ENCODE assay signal across 8 cellular contexts in genomic region chr1:245153645-245154428, GRCh38. TPM values are rescaled to one million over a fixed set of nuclear protein-coding genes. Genes with fewer than 3 reads are reported as not detected.
DNase-seq lines count a peak whose midpoint lies in the region; ATAC-seq, FAIRE-seq and TF ChIP-seq lines count a peak whose summit lies in the region.

No MANE protein-coding gene starts in this region.

- FAIRE-seq in GM12878 (lab: Jason Lieb, UNC): no peak

- WGBS in GM12878 (ENCODE audit: insufficient coverage, insufficient replicate concordance, low lambda C conversion rate, missing lambda C conversion rate): 5% methylated on average over 39 of the region's 70 CpGs

- H3K27ac ChIP-seq in GM12878 (ENCODE audit: control insufficient read depth, insufficient read depth): no peak overlapping the region

- no peaks in the 10 kb centered on the region for H3K79me2 ChIP-seq in GM12878 (ENCODE audit: control insufficient read depth, insufficient read depth, low read length)

- no peak; the same call in 2 of the 3 replicates for ATAC-seq in GM12878
- ATAC-seq in stimulated activated naive B cell treated with anti-CD40 and anti-IgM and Interleukin-4, amounts not matched to agents 10 μg/mL and 1 μg/mL and 100 μg/mL, for 72 hours (replicated peaks): no peak
- no peak for ATAC-seq in GM21360 (IDR thresholded peaks at IDR 0.05; ENCODE audit: unreplicated experiment)

- RAD21 ChIA-PET in GM12878 (lab: Charles Lee; ENCODE audit: unreplicated experiment): interaction anchor here (0.9 to 1.7 kb wide), 12 partner anchors 13 to 1295 kb away, joined by 3 to 19 read pairs (median 4); no protein-coding TSS in a partner anchor

- no peaks in the 10 kb centered on the region for H3K36me3 Mint-ChIP-seq in activated CD4-positive, alpha-beta T cell treated with anti-CD3 and anti-CD28 coated beads, Interleukin-2, amount 10 ng/mL, durations not matched to agents 24 days and 14 days (ENCODE audit: low read depth)
- H3K36me3 Mint-ChIP-seq in immature natural killer cell: no peaks in the 10 kb centered on the region
- H3K36me3 Mint-ChIP-seq in stimulated activated naive B cell treated with anti-CD40 and anti-IgM and Interleukin-4, amounts not matched to agents 10 μg/mL and 1 μg/mL and 100 μg/mL, for 72 hours: peaks cover 0 to 2% of the 10 kb centered on the region in 2 donors

- DNase-seq in activated CD4-positive, alpha-beta T cell treated with anti-CD3 and anti-CD28 coated beads, Interleukin-2, amount 10 ng/mL, durations not matched to agents 24 days and 14 days: no peak
- DNase-seq in activated CD4-positive, alpha-beta T cell treated with anti-CD3 and anti-CD28 coated beads, Interleukin-2, amount 50 U/mL, for 1 hour: no peak
- DNase-seq in NCI-H526 treated with DMSO at 0.1 percent for 48 hours (lab: John Stamatoyannopoulos, UW) (peak; percentile 34), GM12878 (ENCODE audit: low read depth, low spot score) (no peak), immature natural killer cell (peak in 1 of 3 donors; percentile 19), NCI-H510A treated with DMSO at 0.1 percent for 48 hours (lab: John Stamatoyannopoulos, UW) (no peak)
- DNase-seq in stimulated activated naive B cell treated with anti-CD40 and anti-IgM and Interleukin-4, amounts not matched to agents 10 μg/mL and 1 μg/mL and 100 μg/mL, for 72 hours: peak; percentile 8

- in situ Hi-C loops in GM12878 (cut with MboI): loop anchor here (5.0 to 10.0 kb wide), 2 partner anchors 848 to 1541 kb away; no protein-coding TSS in a partner anchor

- peak overlapping the region; percentile 80 for H3K4me3 Mint-ChIP-seq in activated CD4-positive, alpha-beta T cell treated with anti-CD3 and anti-CD28 coated beads, Interleukin-2, amount 10 ng/mL, durations not matched to agents 24 days and 14 days
- peak overlapping the region; percentile 84 to 89 (median 86) for H3K4me3 Mint-ChIP-seq in immature natural killer cell
- peak overlapping the region; percentile 86 to 88 for H3K4me3 Mint-ChIP-seq in stimulated activated naive B cell treated with anti-CD40 and anti-IgM and Interleukin-4, amounts not matched to agents 10 μg/mL and 1 μg/mL and 100 μg/mL, for 72 hours

- H4K20me1 ChIP-seq in GM12878 (ENCODE audit: control insufficient read depth, insufficient read depth): no peaks in the 10 kb centered on the region; the same call in 1 of the 2 replicates

- CTCF ChIA-PET in GM12878 (lab: Yijun Ruan, JAX): interaction anchor here (0.6 to 2.9 kb wide), 36 partner anchors 10 to 1544 kb away, joined by 3 to 29 read pairs (median 4); no protein-coding TSS in a partner anchor

- peaks cover 18% of the 10 kb centered on the region for H3K4me1 ChIP-seq in GM12878 (ENCODE audit: control insufficient read depth, insufficient read depth, low read length)

- no peak for TF ChIP-seq RAD21 in GM12878 (IDR thresholded peaks at IDR 0.05; ENCODE audit: insufficient read depth, low read depth, low read length)

- peaks cover 12 to 31% of the 10 kb centered on the region in 2 experiments for H3K27me3 ChIP-seq in GM12878 (replicated peaks in 1 of 2; ENCODE audit: control insufficient read depth in 2 of 2, insufficient read depth in 2 of 2, low read length in 1 of 2)

- TF ChIP-seq CTCF in GM12878 (IDR thresholded peaks at IDR 0.05 in 2 of 3, conservative IDR thresholded peaks at IDR 0.05 in 1 of 3; ENCODE audit: control insufficient read depth in 2 of 3, extremely low read depth in 1 of 3, insufficient read depth in 1 of 3, low read depth in 3 of 3, low read length in 3 of 3): no peak

- intact Hi-C loops in activated CD4-positive, alpha-beta T cell treated with anti-CD3 and anti-CD28 coated beads, Interleukin-2, amount 10 ng/mL, durations not matched to agents 24 days and 14 days (cut with micrococcal nuclease): loop anchor here (1.0 to 10.0 kb wide), 9 partner anchors 319 to 1899 kb away; partner anchors contain the start of genes CEP170, COX20, DESI2 and SDCCAG8
- intact Hi-C loops in GM12878 (cut with micrococcal nuclease; ENCODE audit: unreplicated experiment): loop anchor here (1.0 to 10.0 kb wide), 9 partner anchors 121 to 1601 kb away; no protein-coding TSS in a partner anchor

- peaks cover 4% of the 10 kb centered on the region for H3K9me3 Mint-ChIP-seq in activated CD4-positive, alpha-beta T cell treated with anti-CD3 and anti-CD28 coated beads, Interleukin-2, amount 10 ng/mL, durations not matched to agents 24 days and 14 days
- peaks cover 0 to 3% (median 0%) of the 10 kb centered on the region in 6 donors for H3K9me3 Mint-ChIP-seq in immature natural killer cell
- H3K9me3 Mint-ChIP-seq in stimulated activated naive B cell treated with anti-CD40 and anti-IgM and Interleukin-4, amounts not matched to agents 10 μg/mL and 1 μg/mL and 100 μg/mL, for 72 hours: peaks cover 0 to 5% of the 10 kb centered on the region in 2 donors

- POLR2A ChIA-PET in GM12878 (lab: Charles Lee): interaction anchor here (0.6 kb wide), 1 partner anchor 606 kb away, joined by 3 read pairs; no protein-coding TSS in a partner anchor

- H3K4me2 ChIP-seq in GM12878 (ENCODE audit: control insufficient read depth, insufficient read depth): peak overlapping the region; percentile 100

- peaks cover 13% of the 10 kb centered on the region for H3K4me1 Mint-ChIP-seq in activated CD4-positive, alpha-beta T cell treated with anti-CD3 and anti-CD28 coated beads, Interleukin-2, amount 10 ng/mL, durations not matched to agents 24 days and 14 days
- peaks cover 23 to 37% of the 10 kb centered on the region in 2 donors for H3K4me1 Mint-ChIP-seq in immature natural killer cell
- H3K4me1 Mint-ChIP-seq in stimulated activated naive B cell treated with anti-CD40 and anti-IgM and Interleukin-4, amounts not matched to agents 10 μg/mL and 1 μg/mL and 100 μg/mL, for 72 hours: peaks cover 14 to 35% of the 10 kb centered on the region in 2 donors

- H3K4me3 ChIP-seq in GM12878: peak overlapping the region; percentile 62

- no peak for TF ChIP-seq EP300 in GM12878 (IDR thresholded peaks at IDR 0.05; ENCODE audit: borderline replicate concordance in 1 of 2, control insufficient read depth in 1 of 2, low read depth in 2 of 2, low read length in 2 of 2)

- no peak for TF ChIP-seq POLR2A in GM12878 (IDR thresholded peaks at IDR 0.05; ENCODE audit: low read depth, low read length)

- H3K27me3 Mint-ChIP-seq in activated CD4-positive, alpha-beta T cell treated with anti-CD3 and anti-CD28 coated beads, Interleukin-2, amount 10 ng/mL, durations not matched to agents 24 days and 14 days: peaks cover 69% of the 10 kb centered on the region
- peaks cover 20 to 40% (median 30%) of the 10 kb centered on the region in 3 donors for H3K27me3 Mint-ChIP-seq in immature natural killer cell (ENCODE audit: low read depth in 3 of 3)
- peaks cover 47 to 78% of the 10 kb centered on the region in 2 donors for H3K27me3 Mint-ChIP-seq in stimulated activated naive B cell treated with anti-CD40 and anti-IgM and Interleukin-4, amounts not matched to agents 10 μg/mL and 1 μg/mL and 100 μg/mL, for 72 hours

- H2AFZ ChIP-seq in GM12878 (ENCODE audit: control insufficient read depth, low read depth, low read length): peak overlapping the region; percentile 79

- no peaks in the 10 kb centered on the region for H3K36me3 ChIP-seq in GM12878 (ENCODE audit: control insufficient read depth in 2 of 2, insufficient read depth in 2 of 2, low read length in 1 of 2)

- H3K9me3 ChIP-seq in GM12878 (replicated peaks; ENCODE audit: control insufficient read depth, insufficient read depth, low read length): no peaks in the 10 kb centered on the region; the same call in 2 of the 3 replicates

- SMC1A ChIA-PET in GM12878 (lab: Charles Lee; ENCODE audit: uncharacterized antibody, unreplicated experiment): interaction anchor here (0.6 to 1.7 kb wide), 12 partner anchors 9 to 1298 kb away, joined by 3 to 7 read pairs (median 4); no protein-coding TSS in a partner anchor

- no TSS peak for BruUV-seq in GM12878 (replicated peaks; lab: Mats Ljungman, UMichigan)

- no peak overlapping the region for H3K27ac Mint-ChIP-seq in activated CD4-positive, alpha-beta T cell treated with anti-CD3 and anti-CD28 coated beads, Interleukin-2, amount 10 ng/mL, durations not matched to agents 24 days and 14 days
- peak overlapping the region in 1 of 6 donors; percentile 37 for H3K27ac Mint-ChIP-seq in immature natural killer cell
- no peak overlapping the region for H3K27ac Mint-ChIP-seq in stimulated activated naive B cell treated with anti-CD40 and anti-IgM and Interleukin-4, amounts not matched to agents 10 μg/mL and 1 μg/mL and 100 μg/mL, for 72 hours

- H3K9ac ChIP-seq in GM12878 (ENCODE audit: control insufficient read depth, insufficient read depth, low read length): peak overlapping the region; percentile 32; the same call in 1 of the 2 replicates

TF ChIP-seq in GM12878, 131 proteins besides CTCF, POLR2A, EP300 and RAD21 (continues in another document):
- peak; percentile 51 for TF ChIP-seq USF1 (IDR thresholded peaks at IDR 0.05; ENCODE audit: borderline replicate concordance, extremely low read length, insufficient read depth, low read depth, low read length)
- TF ChIP-seq SUZ12 (IDR thresholded peaks at IDR 0.05; ENCODE audit: unreplicated experiment): peak; percentile 17

RNA-seq across cellular contexts. Expression of gene KIF26B, which starts 0.9 kb away (rescaled TPM):
- 0.02 and 0.07 TPM in 2 replicates for total RNA-seq in activated CD4-positive, alpha-beta T cell treated with anti-CD3 and anti-CD28 coated beads, Interleukin-2, amount 10 ng/mL, durations not matched to agents 24 days and 14 days
- 17.3 and 20.4 TPM in 2 replicates for total RNA-seq in GM12878 (2013; cell fraction: nucleolus; rRNA removed)
- total RNA-seq in GM12878 (2014; rRNA removed) (5.9 and 7.6 TPM in 2 replicates), GM12878 (2014; rRNA removed; fragmentation: Illumina TruSeq; extraction: Trizol) (2.4 TPM in 2 replicates), GM12878 (2021) (11.6 and 11.7 TPM in 2 replicates)
- polyA plus RNA-seq in GM12878 (2011; ENCODE audit: low read depth): 1.5 TPM
- polyA plus RNA-seq in GM12878 (2011; rRNA removed) (0.20 and 0.83 TPM in 2 replicates), GM12878 (2014; fragmentation: Illumina TruSeq; extraction: Trizol) (1.6 and 3.2 TPM in 2 replicates), GM12878 (2014; fragmentation: Nextera tagmentation; extraction: Ambion mirVana) (under 1 TPM; 0.35 to 0.42 TPM), GM12878 (2014; rRNA removed) (7.0 and 7.4 TPM in 2 replicates), GM12878 (2016; fragmentation: Nextera tagmentation; extraction: Ambion mirVana) (1 to 10 TPM in 1 of 2 experiments, under 1 TPM in 1; 0.79 to 2.1 TPM), immature natural killer cell (under 1 TPM in 2 of 3 donors, not detected in 1; 0.07 to 0.39 TPM)
- 0.79 and 0.84 TPM in 2 replicates for polyA plus RNA-seq in GM12878 (2011; cell fraction: cytosol; rRNA removed)
- polyA plus RNA-seq in GM12878 (2011; cell fraction: nucleus; rRNA removed): 0.90 and 1.5 TPM in 2 replicates
- 2.9 and 3.1 TPM in 2 replicates for polyA plus RNA-seq in GM12878 (2012)
- polyA minus RNA-seq in GM12878 (2011; rRNA and poly(A)+ RNA removed): 1.1 TPM in 2 replicates
- 0.73 and 0.80 TPM in 2 replicates for polyA minus RNA-seq in GM12878 (2011; cell fraction: cytosol; rRNA and poly(A)+ RNA removed)
- 0.36 and 0.96 TPM in 2 replicates for polyA minus RNA-seq in GM12878 (2011; cell fraction: nucleus; rRNA and poly(A)+ RNA removed)

Comparison
In these comparisons a context has a peak if more than half of its experiments do, and no peak if none do; other contexts are left out.
1. DNase-seq: peak in NCI-H526 treated with DMSO at 0.1 percent for 48 hours (single experiment) and stimulated activated naive B cell treated with anti-CD40 and anti-IgM and Interleukin-4, amounts not matched to agents 10 μg/mL and 1 μg/mL and 100 μg/mL, for 72 hours (single experiment); none in activated CD4-positive, alpha-beta T cell treated with anti-CD3 and anti-CD28 coated beads, Interleukin-2, amount 10 ng/mL, durations not matched to agents 24 days and 14 days (single experiment), activated CD4-positive, alpha-beta T cell treated with anti-CD3 and anti-CD28 coated beads, Interleukin-2, amount 50 U/mL, for 1 hour (single experiment), GM12878 (single experiment) and NCI-H510A treated with DMSO at 0.1 percent for 48 hours (single experiment).
2. Peak in every context shown above with its lines, with median percentiles within 50 percentile points of each other: H3K4me3 Mint-ChIP-seq.